Comparison of ENCODE assay signal across 19 cellular contexts in the genomic region with DNA sequence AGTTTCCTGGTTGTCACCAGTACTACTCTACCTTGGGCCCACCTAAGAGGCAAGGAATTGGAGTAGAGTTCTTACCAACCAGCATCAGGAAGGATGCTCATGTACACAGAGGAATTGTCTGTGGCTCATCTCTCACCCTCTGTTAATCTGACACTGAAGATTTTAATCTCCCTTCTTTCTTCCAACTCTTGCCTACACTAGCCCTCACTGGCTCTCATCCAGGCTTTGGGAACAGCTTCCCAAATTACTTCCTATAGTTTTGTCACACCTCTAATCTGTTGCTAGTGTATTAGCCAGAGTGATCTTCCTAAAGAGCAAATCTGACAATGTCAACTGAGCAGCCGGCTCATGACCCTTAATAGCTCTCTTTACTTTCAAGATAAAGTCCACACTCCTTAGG.
DNase-seq lines count a peak whose midpoint lies in the region; ATAC-seq, FAIRE-seq and TF ChIP-seq lines count a peak whose summit lies in the region.
"Had no signal": no experiment of that assay in that cellular context is flagged by ENCODE, and none has a peak within 500 bp of the region (broad histone marks: within the 10 kb centered on the region; RNA-seq: fewer than 3 reads in every experiment).

No MANE protein-coding gene starts in this region.

- no peaks in the 10 kb centered on the region for H4K20me1 ChIP-seq in K562 (replicated peaks; ENCODE audit: control insufficient read depth, insufficient read depth, low read length)
- H4K20me1 ChIP-seq: BLaER1 had no signal

- CTCF ChIA-PET in K562 (lab: Yijun Ruan, JAX; ENCODE audit: low intra/inter-chr PET ratio) (interaction anchor here (0.5 kb wide), 1 partner anchor 70 kb away, joined by 3 read pairs; no protein-coding TSS in a partner anchor), MCF 10A (lab: Yijun Ruan, JAX) (interaction anchor here (0.6 to 0.8 kb wide), 2 partner anchors 875 to 949 kb away, joined by 4 read pairs; no protein-coding TSS in a partner anchor)

- WGBS in K562 (ENCODE audit: insufficient coverage, low coverage, missing lambda C conversion rate), result 0% methylated on average over 1 of the region's 1 CpG
- WGBS in mesendoderm (ENCODE audit: extremely low coverage, insufficient coverage, low lambda C conversion rate), result no CpG with 5 or more reads among the region's 1 CpG
- WGBS in suprapubic skin, result 63% methylated on average over 1 of the region's 1 CpG
- WGBS in neuronal stem cell (ENCODE audit: extremely low coverage in 2 of 2, insufficient read length in 2 of 2, insufficient replicate concordance in 1 of 2), 2 donors, result no CpG with 5 or more reads among the region's 1 CpG

- no peak overlapping the region for H4K8ac ChIP-seq in mesendoderm (ENCODE audit: low read depth, low read length)
- H4K8ac ChIP-seq in neuronal stem cell (ENCODE audit: low read depth, low read length), result no peak overlapping the region

- no peak overlapping the region for H2BK12ac ChIP-seq in neuronal stem cell (ENCODE audit: low read length)

- H3K9me3 Mint-ChIP-seq in MCF 10A (ENCODE audit: unreplicated experiment), result no peaks in the 10 kb centered on the region
- H3K9me3 Mint-ChIP-seq: IgD-negative memory B cell had no signal

- POLR2A ChIA-PET in K562 (lab: Yijun Ruan, JAX), result interaction anchor here (0.5 to 1.5 kb wide), 2 partner anchors 16 to 80 kb away, joined by 3 read pairs; no protein-coding TSS in a partner anchor
- POLR2A ChIA-PET in MCF 10A (lab: Yijun Ruan, JAX), result interaction anchor here (0.7 kb wide), 1 partner anchor 16 kb away, joined by 3 read pairs; no protein-coding TSS in a partner anchor

- in situ Hi-C loops in K562 (cut with MboI), result no loop called here

- TF ChIP-seq EP300 in K562 (IDR thresholded peaks at IDR 0.05; ENCODE audit: low read length) (0 out of 2 replicates have a peak, but pooled peaks have one; percentile 25), suprapubic skin (IDR thresholded peaks at IDR 0.05) (no peak)

- H3K79me2 ChIP-seq in K562 (ENCODE audit: control insufficient read depth, insufficient read depth, low read length) (no peaks in the 10 kb centered on the region), mesendoderm (ENCODE audit: control insufficient read depth, insufficient read depth, low read length) (no peaks in the 10 kb centered on the region)

- H4K5ac ChIP-seq in mesendoderm (ENCODE audit: low read length), result no peak overlapping the region

- no peak overlapping the region for H4K91ac ChIP-seq in neuronal stem cell (ENCODE audit: low read depth, low read length, poor library complexity)

- H3K9me3 ChIP-seq in K562 (replicated peaks; ENCODE audit: control insufficient read depth, insufficient read depth, low read depth, low read length) (no peaks in the 10 kb centered on the region), suprapubic skin (no peaks in the 10 kb centered on the region), neuronal stem cell (replicated peaks in 1 of 2; ENCODE audit: control insufficient read depth in 2 of 2, insufficient read depth in 1 of 2, low read depth in 1 of 2, low read length in 2 of 2) (no peaks in the 10 kb centered on the region)
- H3K9me3 ChIP-seq: A549, BLaER1 had no signal

- FAIRE-seq in K562 (lab: Jason Lieb, UNC), result peak; percentile 19
- FAIRE-seq: A549, HepG2 had no signal

- no peak overlapping the region for H3K18ac ChIP-seq in mesendoderm (ENCODE audit: low read length)
- H3K18ac ChIP-seq in neuronal stem cell (ENCODE audit: low read length), result no peak overlapping the region

- no peak overlapping the region for H2AK5ac ChIP-seq in mesendoderm (ENCODE audit: low read length)
- H2AK5ac ChIP-seq in neuronal stem cell (ENCODE audit: low read depth, low read length), result no peak overlapping the region

- no peak for TF ChIP-seq CTCF in K562 (IDR thresholded peaks at IDR 0.05 in 2 of 3, conservative IDR thresholded peaks at IDR 0.05 in 1 of 3; ENCODE audit: insufficient read depth in 2 of 3, low read depth in 1 of 3, low read length in 3 of 3)
- no peak for TF ChIP-seq CTCF in suprapubic skin (IDR thresholded peaks at IDR 0.05)
- no peak for TF ChIP-seq CTCF in MCF 10A (IDR thresholded peaks at IDR 0.05; ENCODE audit: unreplicated experiment)

- no peak overlapping the region for H3K27ac Mint-ChIP-seq in MCF 10A (ENCODE audit: low read depth, unreplicated experiment)
- H3K27ac Mint-ChIP-seq: CD14-positive monocyte; CD4-positive, alpha-beta memory T cell; IgD-negative memory B cell had no signal

- peak overlapping the region; percentile 57; the same call in 2 of the 3 replicates for H3K27ac ChIP-seq in K562 (ENCODE audit: extremely low read depth, low read depth, low read length)
- no peak overlapping the region for H3K27ac ChIP-seq in mesendoderm (ENCODE audit: low read depth, low read length)
- H3K27ac ChIP-seq in suprapubic skin, result no peak overlapping the region
- no peak overlapping the region for H3K27ac ChIP-seq in neuronal stem cell (replicated peaks; ENCODE audit: low read length)
- H3K27ac ChIP-seq: 22Rv1, A549, BLaER1 had no signal

- H3K4ac ChIP-seq in mesendoderm (ENCODE audit: low read depth, low read length), result no peak overlapping the region
- no peak overlapping the region for H3K4ac ChIP-seq in neuronal stem cell (ENCODE audit: low read length)

- TF ChIP-seq RAD21 in K562 (CRISPR knock-in tag; conservative IDR thresholded peaks at IDR 0.05 in 1 of 2, IDR thresholded peaks at IDR 0.05 in 1 of 2), result no peak

- no peak overlapping the region for H2BK5ac ChIP-seq in mesendoderm (ENCODE audit: low read length)
- no peak overlapping the region for H2BK5ac ChIP-seq in neuronal stem cell (ENCODE audit: low read length)

- TF ChIP-seq POLR2A in K562 (conservative IDR thresholded peaks at IDR 0.05) (no peak), suprapubic skin (IDR thresholded peaks at IDR 0.05) (no peak)

- H3K4me1 Mint-ChIP-seq in MCF 10A (ENCODE audit: insufficient read depth, unreplicated experiment), result no peaks in the 10 kb centered on the region
- H3K4me1 Mint-ChIP-seq: CD14-positive monocyte; CD4-positive, alpha-beta memory T cell; IgD-negative memory B cell had no signal

- peak overlapping the region; percentile 38; the same call in 1 of the 2 replicates for H2AFZ ChIP-seq in K562 (ENCODE audit: low read depth, low read length)
- no peak overlapping the region for H2AFZ ChIP-seq in neuronal stem cell (ENCODE audit: low read length)

- BruUV-seq in K562 (replicated peaks; lab: Mats Ljungman, UMichigan) (no TSS peak), MCF 10A (replicated peaks; lab: Mats Ljungman, UMichigan) (no TSS peak)

- no peak overlapping the region for H3K56ac ChIP-seq in mesendoderm (ENCODE audit: low read length)

- no peaks in the 10 kb centered on the region for H3K9me1 ChIP-seq in K562 (ENCODE audit: control insufficient read depth, insufficient read depth, low read length)

- intact Hi-C loops in K562 (cut with micrococcal nuclease), result no loop called here
- intact Hi-C loops in MCF 10A (cut with micrococcal nuclease), result no loop called here

- ATAC-seq in K562, result no peak
- ATAC-seq: A549, HepG2 had no signal

- H3K4me3 ChIP-seq in K562 (no peak overlapping the region), mesendoderm (ENCODE audit: low read length) (no peak overlapping the region), suprapubic skin (no peak overlapping the region), neuronal stem cell (ENCODE audit: low read length in 2 of 2) (no peak overlapping the region)
- H3K4me3 ChIP-seq: A549, BLaER1 had no signal

- H2BK120ac ChIP-seq in mesendoderm (ENCODE audit: low read depth, low read length), result no peak overlapping the region
- H2BK120ac ChIP-seq in neuronal stem cell (ENCODE audit: low read depth, low read length), result no peak overlapping the region

- no peaks in the 10 kb centered on the region for H3K36me3 ChIP-seq in K562 (ENCODE audit: control insufficient read depth, insufficient read depth, low read length)
- no peaks in the 10 kb centered on the region for H3K36me3 ChIP-seq in mesendoderm (ENCODE audit: control insufficient read depth, insufficient read depth, low read length)
- H3K36me3 ChIP-seq in suprapubic skin, result no peaks in the 10 kb centered on the region
- no peaks in the 10 kb centered on the region for H3K36me3 ChIP-seq in neuronal stem cell (replicated peaks in 1 of 2; ENCODE audit: control insufficient read depth in 2 of 2, insufficient read depth in 2 of 2, low read length in 2 of 2)
- H3K36me3 ChIP-seq: BLaER1 had no signal

- H3K23ac ChIP-seq in mesendoderm (ENCODE audit: low read length), result no peak overlapping the region
- H3K23ac ChIP-seq in neuronal stem cell (ENCODE audit: low read depth, low read length, poor library complexity), result no peak overlapping the region

- H3K4me3 Mint-ChIP-seq in MCF 10A (ENCODE audit: unreplicated experiment), result no peak overlapping the region
- H3K4me3 Mint-ChIP-seq: CD14-positive monocyte; CD4-positive, alpha-beta memory T cell; IgD-negative memory B cell had no signal

- H3K4me2 ChIP-seq in K562 (ENCODE audit: insufficient read depth, low read length) (peak overlapping the region; percentile 3; the same call in 1 of the 2 replicates), mesendoderm (ENCODE audit: low read length) (no peak overlapping the region), neuronal stem cell (ENCODE audit: insufficient read depth, low read length, poor library complexity, severe bottlenecking) (no peak overlapping the region)
- H3K4me2 ChIP-seq: A549, BLaER1 had no signal

- no peaks in the 10 kb centered on the region for H3K27me3 Mint-ChIP-seq in MCF 10A (ENCODE audit: insufficient read depth, unreplicated experiment)
- H3K27me3 Mint-ChIP-seq: CD4-positive, alpha-beta memory T cell; IgD-negative memory B cell had no signal

- peak overlapping the region in 1 of 2 experiments; percentile 7; a peak in 1 of 4 replicates for H3K9ac ChIP-seq in K562 (ENCODE audit: insufficient read depth in 1 of 2, low read depth in 2 of 2, low read length in 2 of 2)
- H3K9ac ChIP-seq in mesendoderm (ENCODE audit: low read length), result no peak overlapping the region
- no peak overlapping the region for H3K9ac ChIP-seq in neuronal stem cell (ENCODE audit: low read depth, low read length, poor library complexity)
- H3K9ac ChIP-seq: BLaER1 had no signal

- H3K4me1 ChIP-seq in K562 (replicated peaks in 1 of 2; ENCODE audit: control insufficient read depth in 2 of 2, insufficient read depth in 2 of 2, low read length in 2 of 2) (peaks cover 41 to 86% of the 10 kb centered on the region in 2 experiments), mesendoderm (ENCODE audit: control insufficient read depth, low read depth, low read length) (peaks cover 28% of the 10 kb centered on the region), suprapubic skin (no peaks in the 10 kb centered on the region), neuronal stem cell (ENCODE audit: control insufficient read depth in 2 of 2, insufficient read depth in 1 of 2, low read depth in 1 of 2, low read length in 2 of 2) (peaks cover 20 to 47% of the 10 kb centered on the region in 2 donors)

- no peak overlapping the region for H3K14ac ChIP-seq in neuronal stem cell (ENCODE audit: low read length)

- no peaks in the 10 kb centered on the region for H3K36me3 Mint-ChIP-seq in MCF 10A (ENCODE audit: insufficient read depth, unreplicated experiment)
- H3K36me3 Mint-ChIP-seq: CD14-positive monocyte, IgD-negative memory B cell had no signal

- H3K27me3 ChIP-seq in K562 (ENCODE audit: control insufficient read depth in 2 of 2, insufficient read depth in 2 of 2, low read length in 2 of 2) (no peaks in the 10 kb centered on the region), mesendoderm (ENCODE audit: insufficient read depth, low read length, poor library complexity) (no peaks in the 10 kb centered on the region), suprapubic skin (no peaks in the 10 kb centered on the region), neuronal stem cell (ENCODE audit: control insufficient read depth in 3 of 3, insufficient read depth in 3 of 3, low read depth in 1 of 3, low read length in 3 of 3) (no peaks in the 10 kb centered on the region)
- H3K27me3 ChIP-seq: BLaER1 had no signal

- no peak overlapping the region for H2BK15ac ChIP-seq in mesendoderm (replicated peaks; ENCODE audit: low read depth)
- no peak overlapping the region for H2BK15ac ChIP-seq in neuronal stem cell (ENCODE audit: low read length)

- no peaks in the 10 kb centered on the region for H3K79me1 ChIP-seq in mesendoderm (ENCODE audit: low read length)
- H3K79me1 ChIP-seq in neuronal stem cell (ENCODE audit: low read depth, low read length), result no peaks in the 10 kb centered on the region

- peak; percentile 53 for DNase-seq in NCI-H82 (lab: John Stamatoyannopoulos, UW)
- no peak for DNase-seq in NCI-H82 treated with DMSO at 0.1 percent for 48 hours (lab: John Stamatoyannopoulos, UW; ENCODE audit: unreplicated experiment)
- no peak for DNase-seq in K562 (ENCODE audit: extremely low read depth in 1 of 4, low spot score in 3 of 4)
- peak; percentile 90 for DNase-seq in mesendoderm
- DNase-seq in suprapubic skin (ENCODE audit: low spot score in 2 of 2), result no peak
- DNase-seq in neuronal stem cell (ENCODE audit: low spot score), result no peak
- no peak for DNase-seq in MCF 10A (ENCODE audit: unreplicated experiment)
- DNase-seq: Calu3; CD4-positive, alpha-beta memory T cell; DMS79 treated with DMSO at 0.1 percent for 48 hours; GF-D8; GOT3; HCEC 1CT had no signal

Comparison
In these comparisons a context has a peak if more than half of its experiments do, and no peak if none do; other contexts are left out.
1. DNase-seq: peak in NCI-H82 (single experiment) and mesendoderm (single experiment); none in NCI-H82 treated with DMSO at 0.1 percent for 48 hours (single experiment), K562 (0 of 4), suprapubic skin (0 of 2), neuronal stem cell (single experiment) and MCF 10A (single experiment).